Comparison of ENCODE assay signal across 1 cellular context in genomic region chr17:75032896-75033294, GRCh38.
TF ChIP-seq lines count a peak whose summit lies in the region.

No MANE protein-coding gene starts in this region.

TF ChIP-seq in GM12878, 131 proteins besides CTCF, POLR2A, EP300 and RAD21:
- TF ChIP-seq TCF7 (IDR thresholded peaks at IDR 0.05; ENCODE audit: borderline replicate concordance) (no peak), KDM1A (IDR thresholded peaks at IDR 0.05; ENCODE audit: borderline replicate concordance) (no peak), GABPA (IDR thresholded peaks at IDR 0.05; ENCODE audit: low read depth) (no peak), DPF2 (IDR thresholded peaks at IDR 0.05) (no peak), CREM (IDR thresholded peaks at IDR 0.05; ENCODE audit: low read depth) (no peak), EGR1 (IDR thresholded peaks at IDR 0.05; ENCODE audit: borderline replicate concordance in 1 of 2, low read depth in 2 of 2, low read length in 2 of 2) (no peak), RELA (IDR thresholded peaks at IDR 0.05; ENCODE audit: borderline replicate concordance, partially characterized antibody) (no peak)
